9 cellular contexts compared by ENCODE assay signal in genomic region chr3:134375542-134376384, GRCh38. TPM values are rescaled to one million over a fixed set of nuclear protein-coding genes. Genes with fewer than 3 reads are reported as not detected.
A peak's percentile ranks its signal among the peaks of the same experiment; 100 is the strongest.
DNase-seq lines count a peak whose midpoint lies in the region; ATAC-seq, FAIRE-seq and TF ChIP-seq lines count a peak whose summit lies in the region.
"Had no signal": no experiment of that assay in that cellular context is flagged by ENCODE, and none has a peak within 500 bp of the region (broad histone marks: within the 10 kb centered on the region; RNA-seq: fewer than 3 reads in every experiment).

No MANE protein-coding gene starts in this region.

- peaks cover 53% of the 10 kb centered on the region for H3K4me1 ChIP-seq in HUES6 (ENCODE audit: control insufficient read depth, insufficient read depth, low read length)
- H3K4me1 ChIP-seq in body of pancreas, result peaks cover 45% of the 10 kb centered on the region
- peaks cover 5 to 15% of the 10 kb centered on the region in 2 donors for H3K4me1 ChIP-seq in small intestine (ENCODE audit: control insufficient read depth in 2 of 2, insufficient read depth in 1 of 2, low read depth in 1 of 2, low read length in 1 of 2)

- no peak for TF ChIP-seq POLR2A in body of pancreas (IDR thresholded peaks at IDR 0.05)

- H3K9ac ChIP-seq in HUES6 (ENCODE audit: low read length), result peak overlapping the region; percentile 98

- H3K36me3 ChIP-seq in HUES6 (ENCODE audit: control insufficient read depth, insufficient read depth, low read length) (peaks cover 19% of the 10 kb centered on the region), body of pancreas (replicated peaks in 1 of 2; ENCODE audit: insufficient read depth in 1 of 2, low read depth in 2 of 2) (peaks cover 0 to 4% of the 10 kb centered on the region in 2 donors), small intestine (ENCODE audit: control insufficient read depth in 2 of 2, insufficient read depth in 2 of 2, low read length in 2 of 2) (peaks cover 0 to 4% of the 10 kb centered on the region in 2 donors)

- TF ChIP-seq CTCF in body of pancreas (IDR thresholded peaks at IDR 0.05) (no peak), D721Med (IDR thresholded peaks at IDR 0.05; ENCODE audit: insufficient read depth, missing control alignments) (no peak)

- intact Hi-C loops in body of pancreas (cut with DNase I), result loop anchor here (5.0 kb wide), 2 partner anchors 68 to 97 kb away; no protein-coding TSS in a partner anchor

- H3K27ac ChIP-seq in HUES6 (ENCODE audit: low read depth, low read length), result peak overlapping the region; percentile 100; the same call in 1 of the 2 replicates
- peak overlapping the region; percentile 92 to 99 (median 98) for H3K27ac ChIP-seq in body of pancreas
- peak overlapping the region; percentile 66 to 97 for H3K27ac ChIP-seq in small intestine (ENCODE audit: low read depth in 1 of 2, low read length in 1 of 2)

- no peak for ATAC-seq in body of pancreas
- ATAC-seq in GM19324 (IDR thresholded peaks at IDR 0.05; ENCODE audit: low FRiP score, unreplicated experiment), result no peak
- no peak for ATAC-seq in HG02571 (IDR thresholded peaks at IDR 0.05; ENCODE audit: unreplicated experiment)

- no peaks in the 10 kb centered on the region for H3K9me3 ChIP-seq in HUES6 (ENCODE audit: control insufficient read depth, insufficient read depth, low read depth, low read length)
- H3K9me3 ChIP-seq in body of pancreas, result no peaks in the 10 kb centered on the region
- no peaks in the 10 kb centered on the region for H3K9me3 ChIP-seq in small intestine (ENCODE audit: control insufficient read depth, low read depth)

- FAIRE-seq in small intestine (lab: Jason Lieb, UNC) (no peak), D721Med (lab: Jason Lieb, UNC) (no peak)

- H3K4me3 ChIP-seq in HUES6 (ENCODE audit: low read depth, low read length), result peak overlapping the region; percentile 89
- H3K4me3 ChIP-seq in body of pancreas, result no peak overlapping the region
- no peak overlapping the region for H3K4me3 ChIP-seq in small intestine (ENCODE audit: low read depth in 1 of 2, low read length in 2 of 2)

- peaks cover 21% of the 10 kb centered on the region for H3K27me3 ChIP-seq in HUES6 (ENCODE audit: control insufficient read depth, insufficient read depth, low read length)
- H3K27me3 ChIP-seq in body of pancreas, result no peaks in the 10 kb centered on the region
- no peaks in the 10 kb centered on the region for H3K27me3 ChIP-seq in small intestine (ENCODE audit: control insufficient read depth in 2 of 2, insufficient read depth in 2 of 2, low read length in 2 of 2)

- 40 to 44% methylated on average over 8 of the region's 8 CpGs for WGBS in body of pancreas, 2 donors
- WGBS in small intestine, 3 donors, result 42 to 77% (median 48%) methylated on average over 8 of the region's 8 CpGs

- DNase-seq in body of pancreas (no peak), kidney tubule cell (ENCODE audit: low spot score) (peak; percentile 22), small intestine (no peak), D721Med (ENCODE audit: insufficient read length, low spot score) (no peak)
- DNase-seq in stimulated activated CD4-positive, alpha-beta T cell treated with anti-CD3 and anti-CD28 coated beads, Interleukin-2, amount 100 ng/mL, for 48 hours, result no peak
- DNase-seq: stimulated activated CD4-positive, alpha-beta T cell treated with anti-CD3 and anti-CD28 coated beads, Interleukin-12 subunit alpha, Interleukin-12 subunit beta, amount 100 ng/mL, for 4 hours had no signal

RNA-seq across cellular contexts. Expression of gene AMOTL2, which starts 1.5 kb away (rescaled TPM):
- total RNA-seq in body of pancreas, result 10 to 100 TPM; 65.1 to 71.5 TPM
- 10 to 100 TPM in 1 of 3 donors, 1 to 10 TPM in 2; 6.7 to 11.5 (median 9.2) TPM for polyA plus RNA-seq in small intestine
